ENCODE assay signal across 9 cellular contexts in the genomic region with DNA sequence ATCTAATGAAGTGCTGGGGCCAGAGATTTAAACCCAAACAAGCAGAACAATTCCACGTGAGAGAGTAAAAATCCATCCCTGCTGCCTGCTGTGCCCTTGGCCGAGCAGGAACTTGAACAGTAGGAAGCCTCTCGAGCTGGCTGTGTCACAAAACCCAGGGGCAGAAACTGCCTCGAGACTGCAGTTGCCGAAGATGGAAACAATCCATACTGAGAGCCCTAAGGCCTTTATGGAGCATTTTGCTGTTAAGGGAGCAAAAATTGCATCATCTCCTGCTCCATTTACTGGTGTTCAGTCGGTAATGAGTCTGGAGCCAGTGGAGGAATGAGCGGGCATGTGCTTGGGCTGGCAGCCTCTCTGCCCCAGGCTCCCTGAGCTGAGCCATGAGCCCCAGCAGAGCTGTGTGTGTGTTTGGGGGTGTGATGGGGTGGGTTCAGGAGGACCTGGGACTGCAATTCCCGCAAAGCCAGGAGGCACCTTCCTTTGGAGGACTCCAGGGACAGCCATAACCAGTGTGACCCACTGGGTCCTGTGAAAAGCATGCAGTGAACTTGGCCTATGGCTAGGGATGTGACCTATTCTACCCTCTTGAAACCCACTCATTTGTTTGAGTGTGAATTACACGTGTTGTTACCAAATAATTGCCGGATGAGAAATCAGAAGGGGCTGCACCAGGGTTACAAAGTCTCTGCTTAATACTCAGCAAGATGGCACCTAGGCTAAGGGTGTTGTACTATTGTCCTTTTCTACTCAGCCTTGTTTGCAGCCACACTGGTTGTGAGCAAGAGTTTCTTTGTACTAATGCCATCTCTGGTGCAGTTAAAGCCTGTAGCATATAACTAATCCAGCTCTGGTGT. TPM values are rescaled to one million over a fixed set of nuclear protein-coding genes. Genes with fewer than 3 reads are reported as not detected.
DNase-seq lines count a peak whose midpoint lies in the region; ATAC-seq, FAIRE-seq and TF ChIP-seq lines count a peak whose summit lies in the region.
"Had no signal": no experiment of that assay in that cellular context is flagged by ENCODE, and none has a peak within 500 bp of the region (broad histone marks: within the 10 kb centered on the region; RNA-seq: fewer than 3 reads in every experiment).

No MANE protein-coding gene starts in this region.

- no peaks in the 10 kb centered on the region for H3K36me3 Mint-ChIP-seq in neural progenitor cell

- FAIRE-seq in H54 (lab: Jason Lieb, UNC) (no peak), K562 (lab: Jason Lieb, UNC) (no peak)

- H3K4me1 ChIP-seq in K562 (replicated peaks in 1 of 2; ENCODE audit: control insufficient read depth in 2 of 2, insufficient read depth in 2 of 2, low read length in 2 of 2) (peaks cover 16 to 61% of the 10 kb centered on the region in 2 experiments), neural progenitor cell (peaks cover 3% of the 10 kb centered on the region)
- H3K4me1 ChIP-seq: SJSA1 had no signal

- no peaks in the 10 kb centered on the region for H3K9me1 ChIP-seq in K562 (ENCODE audit: control insufficient read depth, insufficient read depth, low read length)

- intact Hi-C loops in K562 (cut with micrococcal nuclease): no loop called here

- H3K9me3 ChIP-seq in K562 (replicated peaks; ENCODE audit: control insufficient read depth, insufficient read depth, low read depth, low read length) (no peaks in the 10 kb centered on the region), neural progenitor cell (ENCODE audit: low read depth) (no peaks in the 10 kb centered on the region)
- H3K9me3 ChIP-seq: neutrophil, SJSA1 had no signal

- peak; percentile 24 for DNase-seq in H54 (ENCODE audit: insufficient read length, low spot score)
- DNase-seq in NCI-H2107 treated with DMSO at 0.1 percent for 48 hours (lab: John Stamatoyannopoulos, UW; ENCODE audit: unreplicated experiment): peak; percentile 87
- no peak for DNase-seq in K562 (ENCODE audit: extremely low read depth in 1 of 4, low spot score in 3 of 4)
- DNase-seq in neural progenitor cell (ENCODE audit: low spot score): no peak

- no peak for TF ChIP-seq RAD21 in K562 (CRISPR knock-in tag; conservative IDR thresholded peaks at IDR 0.05 in 1 of 2, IDR thresholded peaks at IDR 0.05 in 1 of 2)

- no peak overlapping the region for H3K4me3 ChIP-seq in K562
- no peak overlapping the region for H3K4me3 ChIP-seq in neural progenitor cell
- H3K4me3 ChIP-seq: SJSA1 had no signal

- TF ChIP-seq EP300 in K562 (IDR thresholded peaks at IDR 0.05; ENCODE audit: low read length): no peak

- BruUV-seq in K562 (replicated peaks; lab: Mats Ljungman, UMichigan): no TSS peak

- ATAC-seq in K562 (peak; percentile 23), HG03469 (IDR thresholded peaks at IDR 0.05; ENCODE audit: unreplicated experiment) (no peak), HG03378 (IDR thresholded peaks at IDR 0.05; ENCODE audit: unreplicated experiment) (no peak), GM21786 (IDR thresholded peaks at IDR 0.05; ENCODE audit: unreplicated experiment) (no peak)

- H3K4me1 Mint-ChIP-seq in neural progenitor cell: peaks cover 27% of the 10 kb centered on the region

- H3K9me3 Mint-ChIP-seq in neural progenitor cell: peaks cover 2% of the 10 kb centered on the region

- TF ChIP-seq CTCF in K562 (IDR thresholded peaks at IDR 0.05 in 2 of 3, conservative IDR thresholded peaks at IDR 0.05 in 1 of 3; ENCODE audit: insufficient read depth in 2 of 3, low read depth in 1 of 3, low read length in 3 of 3): no peak
- TF ChIP-seq CTCF in neural progenitor cell (IDR thresholded peaks at IDR 0.05): no peak

- H3K27me3 Mint-ChIP-seq in neural progenitor cell (ENCODE audit: insufficient read depth, low read depth): peaks cover 3% of the 10 kb centered on the region

- CTCF ChIA-PET in K562 (lab: Yijun Ruan, JAX; ENCODE audit: low intra/inter-chr PET ratio): no interaction called here

- H2AFZ ChIP-seq in K562 (ENCODE audit: low read depth, low read length) (peak overlapping the region; percentile 72), neural progenitor cell (replicated peaks) (no peak overlapping the region)

- no peaks in the 10 kb centered on the region for H3K36me3 ChIP-seq in K562 (ENCODE audit: control insufficient read depth, insufficient read depth, low read length)
- H3K36me3 ChIP-seq in neural progenitor cell: no peaks in the 10 kb centered on the region
- H3K36me3 ChIP-seq: neutrophil, SJSA1 had no signal

- no peaks in the 10 kb centered on the region for H3F3A ChIP-seq in neural progenitor cell (ENCODE audit: low read depth)

- in situ Hi-C loops in K562 (cut with MboI): no loop called here

- POLR2A ChIA-PET in K562 (lab: Yijun Ruan, JAX): interaction anchor here (0.6 to 1.7 kb wide), 4 partner anchors 9 to 254 kb away, joined by 3 to 8 read pairs (median 4); no protein-coding TSS in a partner anchor

- no peaks in the 10 kb centered on the region for H4K20me1 ChIP-seq in K562 (replicated peaks; ENCODE audit: control insufficient read depth, insufficient read depth, low read length)
- H4K20me1 ChIP-seq in neural progenitor cell (ENCODE audit: low read depth): no peaks in the 10 kb centered on the region

- H3K4me2 ChIP-seq in K562 (ENCODE audit: insufficient read depth, low read length): no peak overlapping the region
- no peak overlapping the region for H3K4me2 ChIP-seq in neural progenitor cell

- no peak overlapping the region for H3K27ac ChIP-seq in K562 (ENCODE audit: extremely low read depth, low read depth, low read length)
- no peak overlapping the region for H3K27ac ChIP-seq in neural progenitor cell
- H3K27ac ChIP-seq: neutrophil, SJSA1 had no signal

- no peaks in the 10 kb centered on the region for H3K79me2 ChIP-seq in K562 (ENCODE audit: control insufficient read depth, insufficient read depth, low read length)
- H3K79me2 ChIP-seq in neural progenitor cell (ENCODE audit: low read depth): no peaks in the 10 kb centered on the region

- H3K9ac ChIP-seq in K562 (ENCODE audit: insufficient read depth in 1 of 2, low read depth in 2 of 2, low read length in 2 of 2) (peak overlapping the region in 1 of 2 experiments; percentile 18; a peak in 2 of 4 replicates), neural progenitor cell (no peak overlapping the region)

- H3K27me3 ChIP-seq in K562 (ENCODE audit: control insufficient read depth in 2 of 2, insufficient read depth in 2 of 2, low read length in 2 of 2) (no peaks in the 10 kb centered on the region), neural progenitor cell (no peaks in the 10 kb centered on the region)

- H3K27ac Mint-ChIP-seq in neural progenitor cell: peak overlapping the region; percentile 97

- WGBS in K562 (ENCODE audit: insufficient coverage, low coverage, missing lambda C conversion rate): 49% methylated on average over 10 of the region's 10 CpGs

- no peak overlapping the region for H3K4me3 Mint-ChIP-seq in neural progenitor cell

- TF ChIP-seq POLR2A in H54 (IDR thresholded peaks at IDR 0.05; ENCODE audit: low read depth, low read length) (no peak), K562 (conservative IDR thresholded peaks at IDR 0.05) (no peak)

TF ChIP-seq in K562, 482 proteins besides CTCF, POLR2A, EP300 and RAD21 (continues in another document):
- TF ChIP-seq SMAD4 (CRISPR knock-in tag; conservative IDR thresholded peaks at IDR 0.05) (peak; percentile 65), CXXC5 (CRISPR knock-in tag; IDR thresholded peaks at IDR 0.05) (peak; percentile 52), JUND (IDR thresholded peaks at IDR 0.05; ENCODE audit: borderline replicate concordance, low read depth, low read length) (0 out of 2 replicates have a peak, but pooled peaks have one; percentile 35), JUND (tag; IDR thresholded peaks at IDR 0.05; ENCODE audit: borderline replicate concordance, low read depth, low read length) (no peak), CEBPG (CRISPR knock-in tag; IDR thresholded peaks at IDR 0.05) (peak; percentile 91), CEBPG (tag; conservative IDR thresholded peaks at IDR 0.05 in 1 of 2, IDR thresholded peaks at IDR 0.05 in 1 of 2) (peak; percentile 60 to 92)
- TF ChIP-seq, protein P1, sequence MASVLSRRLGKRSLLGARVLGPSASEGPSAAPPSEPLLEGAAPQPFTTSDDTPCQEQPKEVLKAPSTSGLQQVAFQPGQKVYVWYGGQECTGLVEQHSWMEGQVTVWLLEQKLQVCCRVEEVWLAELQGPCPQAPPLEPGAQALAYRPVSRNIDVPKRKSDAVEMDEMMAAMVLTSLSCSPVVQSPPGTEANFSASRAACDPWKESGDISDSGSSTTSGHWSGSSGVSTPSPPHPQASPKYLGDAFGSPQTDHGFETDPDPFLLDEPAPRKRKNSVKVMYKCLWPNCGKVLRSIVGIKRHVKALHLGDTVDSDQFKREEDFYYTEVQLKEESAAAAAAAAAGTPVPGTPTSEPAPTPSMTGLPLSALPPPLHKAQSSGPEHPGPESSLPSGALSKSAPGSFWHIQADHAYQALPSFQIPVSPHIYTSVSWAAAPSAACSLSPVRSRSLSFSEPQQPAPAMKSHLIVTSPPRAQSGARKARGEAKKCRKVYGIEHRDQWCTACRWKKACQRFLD (CRISPR knock-in tag; IDR thresholded peaks at IDR 0.05): peak; percentile 35; the same call in 1 of the 2 replicates

RNA-seq across cellular contexts. Expression of gene CDHR3, which starts 58.4 kb away (rescaled TPM):
- total RNA-seq in K562 (2011; cell fraction: chromatin; rRNA removed; ENCODE audit: low replicate concordance): 0.56 and 1.1 TPM in 2 replicates
- total RNA-seq in K562 (2011; cell fraction: nucleolus; rRNA removed): 0.50 and 0.79 TPM in 2 replicates
- 1.3 and 2.3 TPM in 2 replicates for total RNA-seq in K562 (2011; cell fraction: nucleoplasm; rRNA removed)
- 0.09 and 0.37 TPM in 2 replicates for total RNA-seq in K562 (2014; rRNA removed)
- 0.26 and 0.36 TPM in 2 replicates for total RNA-seq in K562 (2014; rRNA removed; fragmentation: Illumina TruSeq; extraction: Trizol)
- 0.11 TPM in 1 of 2 replicates, not detected in the other for total RNA-seq in K562 (2015; rRNA removed; fragmentation: Illumina TruSeq; extraction: Trizol)
- 0.34 and 0.66 TPM in 2 replicates for total RNA-seq in K562 (2021)
- 0.15 and 0.33 TPM in 2 replicates for polyA plus RNA-seq in K562 (2011; rRNA removed)
- polyA plus RNA-seq in K562 (2011; cell fraction: cytosol; rRNA removed): 0.09 and 0.18 TPM in 2 replicates
- polyA plus RNA-seq in K562 (2011; cell fraction: nucleus; rRNA removed): 0.62 and 0.70 TPM in 2 replicates
- 0.28 and 0.44 TPM in 2 replicates for polyA plus RNA-seq in K562 (2012)
- polyA plus RNA-seq in K562 (2014; fragmentation: Illumina TruSeq; extraction: Trizol): 0.10 and 0.18 TPM in 2 replicates
- polyA plus RNA-seq in K562 (2014; fragmentation: Nextera tagmentation; extraction: Ambion mirVana): under 1 TPM in 1 of 2 experiments, not detected in 1; 0.03 TPM
- 0.19 and 0.30 TPM in 2 replicates for polyA plus RNA-seq in K562 (2014; rRNA removed)
- 0.36 TPM in 1 of 2 replicates, not detected in the other for polyA minus RNA-seq in K562 (2011; rRNA and poly(A)+ RNA removed)
- not detected in 2 replicates for polyA minus RNA-seq in K562 (2011; cell fraction: cytosol; rRNA and poly(A)+ RNA removed)
- polyA minus RNA-seq in K562 (2011; cell fraction: nucleus; rRNA and poly(A)+ RNA removed): 0.54 and 0.67 TPM in 2 replicates
- total RNA-seq in neural progenitor cell (ENCODE audit: low replicate concordance): 1.4 and 3.7 TPM in 2 replicates

Comparison
In these comparisons a context has a peak if more than half of its experiments do, and no peak if none do; other contexts are left out.
1. DNase-seq: peak in H54 (single experiment) and NCI-H2107 treated with DMSO at 0.1 percent for 48 hours (single experiment); none in K562 (0 of 4) and neural progenitor cell (single experiment).